19 cellular contexts compared by ENCODE assay signal in the genomic region with DNA sequence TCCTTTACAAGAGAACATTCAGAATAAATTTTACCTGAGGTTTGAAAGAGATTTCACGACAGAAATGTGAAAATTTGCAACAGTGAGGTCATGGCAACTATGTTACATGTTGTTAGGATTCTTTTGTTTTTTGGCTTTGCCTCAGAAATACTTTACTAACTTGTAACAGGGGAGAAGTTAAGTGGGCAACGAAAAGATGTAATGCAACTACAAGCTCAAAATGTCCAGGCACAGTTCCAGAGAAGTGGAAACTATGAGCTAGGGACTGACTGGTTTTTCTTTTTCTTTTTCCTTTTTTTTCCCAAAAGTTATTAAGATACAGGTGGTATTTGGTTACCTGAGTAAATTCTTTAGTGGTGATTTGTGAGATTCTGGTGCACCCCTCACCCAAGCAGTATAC.
DNase-seq lines count a peak whose midpoint lies in the region; TF ChIP-seq lines count a peak whose summit lies in the region.
"Had no signal": no experiment of that assay in that cellular context is flagged by ENCODE, and none has a peak within 500 bp of the region (broad histone marks: within the 10 kb centered on the region; RNA-seq: fewer than 3 reads in every experiment).

No MANE protein-coding gene starts in this region.

- dilution Hi-C loops in mammary epithelial cell (cut with HindIII; ENCODE audit: low sequenced_read_pairs), result no loop called here

- in situ Hi-C loops in GM23248 (cut with MboI), result no loop called here
- in situ Hi-C loops in mammary epithelial cell (cut with MboI; ENCODE audit: low sequenced_read_pairs in 2 of 2), result no loop called here

- peaks cover 9% of the 10 kb centered on the region; the same call in 1 of the 2 replicates for H3F3A ChIP-seq in GM23248 (ENCODE audit: insufficient read depth)
- no peaks in the 10 kb centered on the region for H3F3A ChIP-seq in MM.1S (ENCODE audit: insufficient read depth, low read length)

- BruUV-seq in mammary epithelial cell (replicated peaks; lab: Mats Ljungman, UMichigan), result no TSS peak

- H3K4me1 ChIP-seq in GM23248 (ENCODE audit: insufficient read depth) (peaks cover 7% of the 10 kb centered on the region), MM.1S (ENCODE audit: low read length) (no peaks in the 10 kb centered on the region), mammary epithelial cell (ENCODE audit: insufficient read depth, low read length) (no peaks in the 10 kb centered on the region), colonic mucosa (no peaks in the 10 kb centered on the region)
- H3K4me1 ChIP-seq: BE2C; BLaER1 treated with 17β-estradiol and CSF1 and Interleukin-3, amounts not matched to agents 10 nM and 100 nM had no signal

- CTCF ChIA-PET in mammary epithelial cell (lab: Charles Lee; ENCODE audit: low non-redundant PET), result no interaction called here

- H3K9me3 ChIP-seq in GM23248 (ENCODE audit: low read depth) (no peaks in the 10 kb centered on the region), MM.1S (replicated peaks; ENCODE audit: insufficient read depth, low read length) (no peaks in the 10 kb centered on the region), mammary epithelial cell (replicated peaks; ENCODE audit: insufficient read depth, low read length) (no peaks in the 10 kb centered on the region), colonic mucosa (no peaks in the 10 kb centered on the region)
- H3K9me3 ChIP-seq: BE2C; BLaER1 treated with 17β-estradiol and CSF1 and Interleukin-3, amounts not matched to agents 10 nM and 100 nM had no signal

- 11 to 14% methylated on average over 2 of the region's 2 CpGs for WGBS in GM23248 (ENCODE audit: low coverage in 1 of 2, low lambda C conversion rate in 2 of 2, missing lambda C conversion rate in 2 of 2), 2 experiments
- 5% methylated on average over 2 of the region's 2 CpGs for WGBS in mammary epithelial cell (ENCODE audit: low coverage, missing lambda C conversion rate)

- H3K4me2 ChIP-seq in GM23248 (ENCODE audit: unreplicated experiment) (no peak overlapping the region), MM.1S (ENCODE audit: low read depth, low read length) (no peak overlapping the region), mammary epithelial cell (ENCODE audit: insufficient read depth, low read depth, low read length) (no peak overlapping the region)
- H3K4me2 ChIP-seq: BLaER1 treated with 17β-estradiol and CSF1 and Interleukin-3, amounts not matched to agents 10 nM and 100 nM; GM23338 had no signal

- H3K27ac ChIP-seq in GM23248 (no peak overlapping the region), MM.1S (ENCODE audit: low read length) (no peak overlapping the region), mammary epithelial cell (ENCODE audit: insufficient read depth, low read depth, low read length) (no peak overlapping the region), colonic mucosa (no peak overlapping the region)
- H3K27ac ChIP-seq: 22Rv1; BLaER1 treated with 17β-estradiol and CSF1 and Interleukin-3, amounts not matched to agents 10 nM and 100 nM had no signal

- intact Hi-C loops in mammary epithelial cell (cut with micrococcal nuclease), result no loop called here
- intact Hi-C loops in colonic mucosa (cut with DNase I), result no loop called here

- TF ChIP-seq CTCF in MM.1S (IDR thresholded peaks at IDR 0.05; ENCODE audit: low read length), result no peak
- TF ChIP-seq CTCF in mammary epithelial cell (conservative IDR thresholded peaks at IDR 0.05 in 1 of 2, IDR thresholded peaks at IDR 0.05 in 1 of 2; ENCODE audit: extremely low read depth in 1 of 2, insufficient read depth in 1 of 2, low read depth in 1 of 2, low read length in 2 of 2), result no peak
- TF ChIP-seq CTCF in colonic mucosa (IDR thresholded peaks at IDR 0.05), result no peak

- H3K79me2 ChIP-seq in GM23248 (ENCODE audit: insufficient read depth) (no peaks in the 10 kb centered on the region), MM.1S (ENCODE audit: low read length) (no peaks in the 10 kb centered on the region), mammary epithelial cell (ENCODE audit: insufficient read depth, low read length) (no peaks in the 10 kb centered on the region)

- H3K36me3 ChIP-seq in GM23248 (ENCODE audit: low read depth) (no peaks in the 10 kb centered on the region), MM.1S (replicated peaks; ENCODE audit: insufficient read depth, low read length) (no peaks in the 10 kb centered on the region), mammary epithelial cell (ENCODE audit: insufficient read depth, low read length) (no peaks in the 10 kb centered on the region), colonic mucosa (no peaks in the 10 kb centered on the region)
- H3K36me3 ChIP-seq: BE2C; BLaER1 treated with 17β-estradiol and CSF1 and Interleukin-3, amounts not matched to agents 10 nM and 100 nM had no signal

- H3K4me3 ChIP-seq in GM23248 (no peak overlapping the region), MM.1S (ENCODE audit: low read length) (no peak overlapping the region), mammary epithelial cell (replicated peaks in 1 of 3; ENCODE audit: insufficient read depth in 1 of 3, low read depth in 2 of 3, low read length in 3 of 3) (no peak overlapping the region), colonic mucosa (no peak overlapping the region)
- H3K4me3 ChIP-seq: BLaER1 treated with 17β-estradiol and CSF1 and Interleukin-3, amounts not matched to agents 10 nM and 100 nM; GM12878; GM23338 had no signal

- no peak overlapping the region for H3K9ac ChIP-seq in GM23248
- no peak overlapping the region for H3K9ac ChIP-seq in MM.1S (ENCODE audit: low read length)
- no peak overlapping the region for H3K9ac ChIP-seq in mammary epithelial cell (ENCODE audit: insufficient read depth, low read length)
- H3K9ac ChIP-seq in colonic mucosa (ENCODE audit: low read depth in 2 of 2, low read length in 2 of 2), result no peak overlapping the region
- H3K9ac ChIP-seq: BLaER1 treated with 17β-estradiol and CSF1 and Interleukin-3, amounts not matched to agents 10 nM and 100 nM had no signal

- H3K9me2 ChIP-seq in GM23248 (ENCODE audit: insufficient read depth), result no peaks in the 10 kb centered on the region
- H3K9me2 ChIP-seq in MM.1S (replicated peaks; ENCODE audit: insufficient read depth, low read length), result no peaks in the 10 kb centered on the region

- H2AFZ ChIP-seq in GM23248 (no peak overlapping the region), MM.1S (ENCODE audit: low read length) (no peak overlapping the region), mammary epithelial cell (ENCODE audit: low read depth, low read length) (no peak overlapping the region)
- H2AFZ ChIP-seq: GM23338 had no signal

- DNase-seq in AG08395 (ENCODE audit: low spot score) (peak; percentile 43), AG20443 (ENCODE audit: low spot score) (peak; percentile 25), GM23248 (peak; percentile 55), fibroblast of peridontal ligament (ENCODE audit: extremely low read depth) (peak; percentile 29), MM.1S (no peak), mammary epithelial cell (no peak), NCI-H2107 (lab: John Stamatoyannopoulos, UW) (no peak), colonic mucosa (no peak)
- DNase-seq: AML-193; BE2C; CD4-positive, alpha-beta T cell; CD8-positive, alpha-beta memory T cell; DMS53; DMS79 treated with DMSO at 0.1 percent for 48 hours; H9 had no signal

- H4K20me1 ChIP-seq in GM23248 (ENCODE audit: insufficient read depth) (no peaks in the 10 kb centered on the region), MM.1S (ENCODE audit: insufficient read depth, low read length) (no peaks in the 10 kb centered on the region), mammary epithelial cell (ENCODE audit: insufficient read depth, low read length) (no peaks in the 10 kb centered on the region)
- H4K20me1 ChIP-seq: BLaER1 treated with 17β-estradiol and CSF1 and Interleukin-3, amounts not matched to agents 10 nM and 100 nM had no signal

- H3K27me3 ChIP-seq in GM23248 (replicated peaks; ENCODE audit: insufficient read depth) (no peaks in the 10 kb centered on the region; the same call in 1 of the 2 replicates), MM.1S (replicated peaks; ENCODE audit: insufficient read depth, low read length) (no peaks in the 10 kb centered on the region), mammary epithelial cell (ENCODE audit: insufficient read depth, low read length) (peaks cover 1% of the 10 kb centered on the region), colonic mucosa (no peaks in the 10 kb centered on the region)
- H3K27me3 ChIP-seq: BE2C; BLaER1 treated with 17β-estradiol and CSF1 and Interleukin-3, amounts not matched to agents 10 nM and 100 nM had no signal

Comparison
In these comparisons a context has a peak if more than half of its experiments do, and no peak if none do; other contexts are left out.
1. DNase-seq: peak in AG08395 (single experiment), AG20443 (single experiment), GM23248 (single experiment) and fibroblast of peridontal ligament (single experiment); none in MM.1S (single experiment), mammary epithelial cell (single experiment), NCI-H2107 (single experiment) and colonic mucosa (single experiment).